In the genomic region with DNA sequence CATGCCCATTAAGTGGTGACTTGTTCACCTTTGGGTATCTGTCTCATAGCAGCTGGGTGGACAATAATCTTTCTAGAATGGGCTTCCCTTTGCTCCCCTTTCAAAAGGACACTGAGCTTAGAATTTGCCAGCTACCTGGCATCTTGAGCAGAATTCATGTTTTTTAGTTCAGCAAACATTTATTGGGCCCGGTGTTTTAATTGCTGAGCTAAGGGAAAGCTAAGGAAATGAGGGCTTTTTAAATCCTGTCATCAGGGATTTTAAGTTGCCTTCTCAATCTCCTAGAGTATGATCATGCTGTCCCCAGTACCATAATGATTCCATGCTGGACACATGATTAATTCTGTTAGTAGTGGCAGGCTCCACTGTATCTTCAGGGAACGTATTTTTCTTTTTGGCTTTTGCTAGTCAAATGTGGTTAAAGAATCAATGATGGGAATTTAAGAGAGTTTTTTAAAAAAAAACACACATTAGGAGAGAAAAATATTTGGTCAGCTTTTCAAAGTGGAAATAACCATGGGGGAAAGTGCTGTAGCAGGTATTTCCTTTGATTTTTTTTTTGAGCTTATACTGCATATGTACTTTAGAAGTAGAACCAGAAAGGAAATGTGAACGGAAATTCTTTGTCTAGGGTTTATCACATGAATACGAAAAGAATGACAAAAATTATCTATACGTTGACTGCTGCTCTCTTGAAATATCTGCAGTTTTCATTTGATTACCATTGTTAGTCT, we compare ENCODE assay signal across 23 cellular contexts.
"Had no signal": no experiment of that assay in that cellular context is flagged by ENCODE, and none has a peak within 500 bp of the region (broad histone marks: within the 10 kb centered on the region; RNA-seq: fewer than 3 reads in every experiment).

No MANE protein-coding gene starts in this region.

- H3K36me3 ChIP-seq: esophagus muscularis mucosa, heart right ventricle, left lung, lower lobe of right lung had no signal

- H3K9me3 ChIP-seq: esophagus muscularis mucosa, left lung, lower lobe of right lung, mucosa of descending colon had no signal

- H3K4me1 ChIP-seq: esophagus muscularis mucosa, foreskin keratinocyte, heart right ventricle, left lung, lower lobe of right lung had no signal

- DNase-seq: dermis blood vessel endothelial cell; effector CD8-positive, alpha-beta T cell; effector memory CD8-positive, alpha-beta T cell; endodermal cell; foreskin keratinocyte; glutamatergic neuron; head of caudate nucleus; heart right ventricle; hippocampal formation; left cardiac atrium; left lung; left ventricle myocardium superior; lower lobe of right lung; mesenchymal stem cell; mucosa of descending colon; naive B cell; naive thymus-derived CD8-positive, alpha-beta T cell had no signal

- ATAC-seq: effector memory CD8-positive, alpha-beta T cell; foreskin keratinocyte; heart right ventricle; left cardiac atrium; left lung; left ventricle myocardium superior; lower lobe of right lung; mucosa of descending colon; naive thymus-derived CD8-positive, alpha-beta T cell had no signal

- H3K27me3 ChIP-seq: esophagus muscularis mucosa, foreskin keratinocyte, heart right ventricle, left lung had no signal

- H3K27ac ChIP-seq: coronary artery, esophagus muscularis mucosa, foreskin keratinocyte, heart right ventricle, left lung, lower lobe of right lung had no signal

- FAIRE-seq: endometrium, frontal cortex, islet of Langerhans, keratinocyte had no signal

- H3K4me3 ChIP-seq: coronary artery, esophagus muscularis mucosa, heart right ventricle, left lung, lower lobe of right lung, mucosa of descending colon had no signal
